Comparison of ENCODE assay signal across 22 cellular contexts in the genomic region with DNA sequence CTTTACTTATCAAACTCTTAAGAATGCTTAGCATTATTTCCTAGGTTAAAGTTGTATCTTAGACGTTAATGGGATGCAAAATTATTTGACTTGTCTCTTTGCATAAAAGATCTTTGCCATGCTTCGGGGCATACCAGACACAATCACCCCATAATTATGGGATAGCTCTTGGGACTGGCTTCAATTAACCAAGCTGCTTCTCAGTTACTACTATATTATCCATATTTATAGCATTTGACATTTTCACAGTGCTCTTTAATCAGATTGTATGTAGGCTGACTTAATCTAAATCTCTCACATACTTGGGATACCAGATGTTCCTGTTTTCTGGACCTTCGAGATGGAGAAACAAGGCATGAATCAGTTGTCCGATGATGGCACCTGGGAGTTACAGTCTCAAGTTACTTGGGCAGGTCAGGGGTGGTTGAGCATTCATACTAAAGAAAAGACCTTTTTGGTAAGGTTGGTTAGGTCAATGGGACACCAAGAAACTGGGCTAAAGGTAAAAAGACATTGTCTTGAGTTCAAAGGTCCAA.
"Had no signal": no experiment of that assay in that cellular context is flagged by ENCODE, and none has a peak within 500 bp of the region (broad histone marks: within the 10 kb centered on the region; RNA-seq: fewer than 3 reads in every experiment).

No MANE protein-coding gene starts in this region.

- H3K4me3 ChIP-seq: left ventricle myocardium inferior, lung, ovary, right atrium auricular region, right lobe of liver, skin epidermis, suprapubic skin, thoracic aorta, tibial artery, uterus had no signal

- ATAC-seq: naive thymus-derived CD4-positive, alpha-beta T cell; natural killer cell treated with Interleukin-12 subunit alpha and Interleukin-12 subunit beta and Interleukin-15 and Interleukin-18, amount 100 ng/mL, for 72 hours; stimulated activated effector memory CD8-positive, alpha-beta T cell treated with anti-CD3 and anti-CD28 coated beads, Interleukin-12 subunit alpha, Interleukin-12 subunit beta, amount 100 ng/mL, for 72 hours had no signal

- H3K9me3 ChIP-seq: right atrium auricular region, right lobe of liver, suprapubic skin, thoracic aorta, tibial artery, uterus had no signal

- H3K36me3 ChIP-seq: left ventricle myocardium inferior, ovary, right atrium auricular region, right lobe of liver, suprapubic skin, thoracic aorta, tibial artery, uterus had no signal

- H3K4me1 ChIP-seq: left ventricle myocardium inferior, right atrium auricular region, suprapubic skin, tibial artery, uterus had no signal

- DNase-seq: hypothalamus; immature natural killer cell; kidney; left colon; left ventricle myocardium inferior; mesendoderm; naive thymus-derived CD4-positive, alpha-beta T cell; ovary; right lobe of liver; stimulated activated CD4-positive, alpha-beta T cell treated with anti-CD3 and anti-CD28 coated beads, Interleukin-12 subunit alpha, Interleukin-12 subunit beta, amount 100 ng/mL, for 4 hours; stimulated activated CD4-positive, alpha-beta T cell treated with anti-CD3 and anti-CD28 coated beads, Interleukin-15, amount 100 ng/mL, for 24 hours; stimulated activated CD4-positive, alpha-beta T cell treated with anti-CD3 and anti-CD28 coated beads, Interleukin-4, amount 100 ng/mL, for 24 hours; stimulated activated naive CD4-positive, alpha-beta T cell; tibial artery; uterus had no signal

- H3K27me3 ChIP-seq: ovary, right atrium auricular region, right lobe of liver, suprapubic skin, tibial artery, uterus had no signal

- H3K27ac ChIP-seq: left ventricle myocardium inferior, ovary, right atrium auricular region, right lobe of liver, skin epidermis, suprapubic skin, thoracic aorta, tibial artery, uterus had no signal
